ENCODE assay signal across 9 cellular contexts in the genomic region with DNA sequence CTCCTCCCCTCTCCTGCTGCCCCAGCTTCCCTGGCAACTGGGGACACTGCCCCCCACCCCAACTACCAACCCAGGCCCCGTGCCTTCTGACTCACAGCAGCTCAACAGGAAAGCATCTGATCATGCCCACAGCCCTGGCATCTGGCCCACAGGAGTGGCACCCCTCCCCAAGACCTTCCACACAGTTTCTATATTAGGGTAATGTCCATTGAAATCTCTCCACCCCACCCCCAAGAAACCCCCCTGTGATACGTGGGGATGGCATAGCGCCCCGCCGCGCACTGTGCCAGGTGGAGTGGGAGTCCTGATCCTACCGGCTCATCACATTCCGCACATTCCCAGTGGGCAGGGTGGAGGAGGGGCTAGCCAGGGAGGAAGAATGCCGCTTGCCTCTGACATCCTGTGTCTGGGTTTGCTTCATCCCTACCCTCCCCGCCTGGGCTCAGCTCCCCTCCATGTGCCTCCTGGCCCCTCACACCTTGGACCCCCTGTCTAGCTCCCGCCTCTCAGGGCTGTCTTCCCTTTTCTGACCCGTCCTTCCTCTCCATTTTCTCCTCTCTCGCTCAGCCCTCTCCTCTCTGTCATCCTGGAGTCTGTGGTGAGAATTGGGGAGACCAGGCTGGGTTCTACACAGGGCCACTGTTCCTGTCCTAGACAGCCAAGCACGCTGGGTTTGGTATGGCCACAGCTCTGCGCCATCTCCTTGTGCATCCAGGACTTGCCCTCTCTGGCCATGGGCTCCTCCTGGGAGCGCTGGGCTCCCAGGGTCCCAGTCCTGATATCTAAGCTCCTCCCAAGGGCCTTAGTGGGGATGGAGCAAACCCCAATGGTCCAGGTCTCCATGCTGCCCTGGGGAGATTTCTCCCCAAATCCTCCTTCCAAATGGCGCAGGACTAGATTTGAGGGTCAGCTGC. TPM values are rescaled to one million over a fixed set of nuclear protein-coding genes. Genes with fewer than 3 reads are reported as not detected.
A peak's percentile ranks its signal among the peaks of the same experiment; 100 is the strongest.
DNase-seq lines count a peak whose midpoint lies in the region; ATAC-seq and TF ChIP-seq lines count a peak whose summit lies in the region.
"Had no signal": no experiment of that assay in that cellular context is flagged by ENCODE, and none has a peak within 500 bp of the region (broad histone marks: within the 10 kb centered on the region; RNA-seq: fewer than 3 reads in every experiment).

No MANE protein-coding gene starts in this region.

- H3K27me3 Mint-ChIP-seq in osteocyte (ENCODE audit: unreplicated experiment), result no peaks in the 10 kb centered on the region

- no TSS peak for BruUV-seq in Panc1 (replicated peaks; lab: Mats Ljungman, UMichigan)

- POLR2A ChIA-PET in Panc1 (lab: Charles Lee), result interaction anchor here (0.6 to 1.4 kb wide), 3 partner anchors 27 to 32 kb away, joined by 3 to 4 read pairs (median 4); partner anchors contain the start of gene ITGA3

- no peaks in the 10 kb centered on the region for H3K9me3 Mint-ChIP-seq in osteocyte (ENCODE audit: unreplicated experiment)
- H3K9me3 Mint-ChIP-seq: T-cell had no signal

- DNase-seq in Daoy (ENCODE audit: low read depth) (peak; percentile 93), Panc1 (ENCODE audit: low read depth, low spot score) (no peak), osteocyte (ENCODE audit: extremely low spot score, unreplicated experiment) (peak; percentile 88), dorsolateral prefrontal cortex (no peak), SIG-M5 treated with dmso at 0.1 percent for 504 hours (lab: John Stamatoyannopoulos, UW; ENCODE audit: unreplicated experiment) (no peak), Right ventricle myocardium superior (no peak)

- no peaks in the 10 kb centered on the region for H3K27me3 ChIP-seq in Panc1 (ENCODE audit: control insufficient read depth, insufficient read depth, low read length)
- peaks cover 0 to 11% (median 0%) of the 10 kb centered on the region in 45 donors for H3K27me3 ChIP-seq in dorsolateral prefrontal cortex

- ATAC-seq in Panc1 (peak; percentile 81), esophagus mucosa (peak; percentile 49), Right ventricle myocardium superior (ENCODE audit: poor library complexity) (no peak), GM19328 (IDR thresholded peaks at IDR 0.05; ENCODE audit: unreplicated experiment) (no peak)

- H3K27ac ChIP-seq in Panc1 (ENCODE audit: low read length) (peak overlapping the region; percentile 91), dorsolateral prefrontal cortex (no peak overlapping the region)

- H3K36me3 Mint-ChIP-seq in osteocyte (ENCODE audit: unreplicated experiment), result no peaks in the 10 kb centered on the region
- H3K36me3 Mint-ChIP-seq: T-cell had no signal

- TF ChIP-seq CTCF in Panc1 (IDR thresholded peaks at IDR 0.05), result no peak
- no peak for TF ChIP-seq CTCF in osteocyte (IDR thresholded peaks at IDR 0.05)
- TF ChIP-seq CTCF in dorsolateral prefrontal cortex (IDR thresholded peaks at IDR 0.05 in 54 of 56, conservative IDR thresholded peaks at IDR 0.05 in 2 of 56; ENCODE audit: low read depth in 1 of 56, partially characterized antibody in 56 of 56), result no peak

- peaks cover 36% of the 10 kb centered on the region for H3K4me1 ChIP-seq in Panc1 (ENCODE audit: control insufficient read depth, insufficient read depth, low read length)

- H3K4me1 Mint-ChIP-seq in osteocyte (ENCODE audit: unreplicated experiment), result peaks cover 32% of the 10 kb centered on the region

- intact Hi-C loops in Panc1 (cut with micrococcal nuclease; ENCODE audit: unreplicated experiment), result loop anchor here (1.0 kb wide), 1 partner anchor 27 kb away; no protein-coding TSS in a partner anchor
- intact Hi-C loops in dorsolateral prefrontal cortex (cut with DNase I), result loop anchor here in 1 of 2 donors (5.0 to 10.0 kb wide), 2 partner anchors 136 to 269 kb away; partner anchors contain the start of gene SGCA
- intact Hi-C loops in Right ventricle myocardium superior (cut with DNase I), result loop anchor here (10.0 kb wide), 1 partner anchor 266 kb away; no protein-coding TSS in a partner anchor

- peak overlapping the region; percentile 35 for H3K4me3 Mint-ChIP-seq in osteocyte (ENCODE audit: unreplicated experiment)

- H3K9me3 ChIP-seq in Panc1 (ENCODE audit: control insufficient read depth, insufficient read depth, low read depth, low read length), result peaks cover 2% of the 10 kb centered on the region; the same call in 1 of the 2 replicates

- no peak overlapping the region; a peak in 1 of 4 replicates for H3K4me3 ChIP-seq in Panc1 (ENCODE audit: low read depth in 2 of 2, low read length in 2 of 2)
- no peak overlapping the region for H3K4me3 ChIP-seq in dorsolateral prefrontal cortex

- H3K27ac Mint-ChIP-seq in osteocyte (ENCODE audit: unreplicated experiment), result peak overlapping the region; percentile 96
- H3K27ac Mint-ChIP-seq: T-cell had no signal

- CTCF ChIA-PET in Panc1 (lab: Charles Lee), result interaction anchor here (0.7 to 3.6 kb wide), 3 partner anchors 9 to 1862 kb away, joined by 5 to 15 read pairs (median 7); partner anchors contain the start of gene ITGA3

- H3K36me3 ChIP-seq in Panc1 (ENCODE audit: control insufficient read depth, insufficient read depth, low read length), result no peaks in the 10 kb centered on the region

- in situ Hi-C loops in Panc1 (cut with HindIII; ENCODE audit: low pct_unique_long_range_greater_than_20kb, low sequenced_read_pairs), result no loop called here

RNA-seq across cellular contexts. Expression of gene ITGA3, which starts 27.4 kb away (rescaled TPM):
- 70.8 and 76.5 TPM in 2 replicates for total RNA-seq in Daoy (2014; rRNA removed; shearing (Covaris generic))
- total RNA-seq in Panc1 (2021; ENCODE audit: unreplicated experiment) (439 TPM), esophagus mucosa (83.1 TPM), osteocyte (201 and 221 TPM in 2 replicates), dorsolateral prefrontal cortex (10 to 100 TPM; 12.7 to 53.3 (median 33.2) TPM), Right ventricle myocardium superior (12.6 TPM)
- polyA plus RNA-seq in Panc1 (2012; ENCODE audit: insufficient read length), result 291 TPM

RNA-seq across cellular contexts. Expression of gene DLX3, which starts 33.4 kb away (rescaled TPM):
- total RNA-seq in Daoy (2014; rRNA removed; shearing (Covaris generic)), result not detected in 2 replicates
- 2.9 TPM for total RNA-seq in Panc1 (2021; ENCODE audit: unreplicated experiment)
- polyA plus RNA-seq in Panc1 (2012; ENCODE audit: insufficient read length), result 1.9 TPM
- 4.0 TPM for total RNA-seq in esophagus mucosa
- total RNA-seq in osteocyte, result not detected in 2 replicates
- under 1 TPM in 49 of 120 experiments, not detected in 71; 0.14 to 0.93 (median 0.37) TPM for total RNA-seq in dorsolateral prefrontal cortex
- not detected for total RNA-seq in Right ventricle myocardium superior
- total RNA-seq: T-cell had no signal

RNA-seq across cellular contexts. Expression of gene DLX4, which starts 59.5 kb away (rescaled TPM):
- 0.11 TPM in 1 of 2 replicates, not detected in the other for total RNA-seq in Daoy (2014; rRNA removed; shearing (Covaris generic))
- 11.2 TPM for total RNA-seq in Panc1 (2021; ENCODE audit: unreplicated experiment)
- 10.6 TPM for polyA plus RNA-seq in Panc1 (2012; ENCODE audit: insufficient read length)
- 0.52 TPM for total RNA-seq in esophagus mucosa
- total RNA-seq in osteocyte, result not detected in 2 replicates
- total RNA-seq in dorsolateral prefrontal cortex, result 1 to 10 TPM in 20 of 120 experiments, under 1 TPM in 41, not detected in 59; 0.27 to 2.5 (median 0.76) TPM
- not detected for total RNA-seq in Right ventricle myocardium superior

Comparison
In these comparisons a context has a peak if more than half of its experiments do, and no peak if none do; other contexts are left out.
1. DNase-seq: peak in Daoy (single experiment) and osteocyte (single experiment); none in Panc1 (single experiment), dorsolateral prefrontal cortex (0 of 10), SIG-M5 treated with dmso at 0.1 percent for 504 hours (single experiment) and Right ventricle myocardium superior (single experiment).
2. ATAC-seq: peak in Panc1 (single experiment) and esophagus mucosa (single experiment); none in Right ventricle myocardium superior (single experiment) and GM19328 (single experiment).